8 cellular contexts compared by ENCODE assay signal in genomic region chr20:38321959-38322598, GRCh38. TPM values are rescaled to one million over a fixed set of nuclear protein-coding genes. Genes with fewer than 3 reads are reported as not detected.
DNase-seq lines count a peak whose midpoint lies in the region; ATAC-seq and TF ChIP-seq lines count a peak whose summit lies in the region.

No MANE protein-coding gene starts in this region.

- H3K36me3 Mint-ChIP-seq in nephron progenitor cell (ENCODE audit: low read depth): no peaks in the 10 kb centered on the region

- H3K4me3 Mint-ChIP-seq in nephron progenitor cell: no peak overlapping the region

- H3K9me3 Mint-ChIP-seq in nephron progenitor cell: no peaks in the 10 kb centered on the region

- H3K4me3 ChIP-seq in epithelial cell of esophagus (ENCODE audit: low read length): no peak overlapping the region

- H3K27me3 Mint-ChIP-seq in nephron progenitor cell (ENCODE audit: low read depth, poor library complexity): peaks cover 78% of the 10 kb centered on the region

- no peak for ATAC-seq in HG03521 (IDR thresholded peaks at IDR 0.05; ENCODE audit: unreplicated experiment)
- no peak for ATAC-seq in HG03045 (IDR thresholded peaks at IDR 0.05; ENCODE audit: unreplicated experiment)

- DNase-seq in ACHN (peak; percentile 41), GM13977 (ENCODE audit: low spot score) (no peak), epithelial cell of esophagus (ENCODE audit: low read depth) (peak; percentile 70), nephron progenitor cell (peak; percentile 50)
- no peak for DNase-seq in activated CD4-positive, alpha-beta T cell treated with anti-CD3 and anti-CD28 coated beads, Interleukin-2, amount 50 U/mL, for 1 hour

- in situ Hi-C loops in ACHN (cut with HindIII; ENCODE audit: low pct_ligation_motif_present, low pct_unique_long_range_greater_than_20kb, low sequenced_read_pairs) (no loop called here), GM13977 (cut with MboI; ENCODE audit: low pct_unique_long_range_greater_than_20kb, low sequenced_read_pairs, unreplicated experiment) (no loop called here)

- H3K4me1 Mint-ChIP-seq in nephron progenitor cell: no peaks in the 10 kb centered on the region

- H3K27ac Mint-ChIP-seq in nephron progenitor cell: no peak overlapping the region

- TF ChIP-seq CTCF in GM13977 (IDR thresholded peaks at IDR 0.05; ENCODE audit: extremely low read depth, insufficient read depth, missing control alignments): peak; percentile 43
- peak; percentile 79 for TF ChIP-seq CTCF in epithelial cell of esophagus (IDR thresholded peaks at IDR 0.05; ENCODE audit: insufficient read depth, low read depth, low read length, missing control alignments)
- peak; percentile 69 for TF ChIP-seq CTCF in nephron progenitor cell (IDR thresholded peaks at IDR 0.05)

TF ChIP-seq in PFSK-1, 5 proteins besides CTCF, POLR2A, EP300 and RAD21:
- TF ChIP-seq TAF1 (IDR thresholded peaks at IDR 0.05; ENCODE audit: borderline replicate concordance, insufficient read depth, low read length) (no peak), POLR2AphosphoS5 (IDR thresholded peaks at IDR 0.05; ENCODE audit: low read depth, low read length) (peak; percentile 68)

RNA-seq across cellular contexts. Expression of gene BPI, which starts 18.1 kb away (rescaled TPM):
- 3.3 TPM for polyA plus RNA-seq in PFSK-1 (2012; ENCODE audit: insufficient read length, low read depth)

RNA-seq across cellular contexts. Expression of gene LBP, which starts 24.2 kb away (rescaled TPM):
- not detected for polyA plus RNA-seq in PFSK-1 (2012; ENCODE audit: insufficient read length, low read depth)

Comparison
In these comparisons a context has a peak if more than half of its experiments do, and no peak if none do; other contexts are left out.
1. DNase-seq: peak in ACHN (single experiment), epithelial cell of esophagus (single experiment) and nephron progenitor cell (single experiment); none in GM13977 (single experiment) and activated CD4-positive, alpha-beta T cell treated with anti-CD3 and anti-CD28 coated beads, Interleukin-2, amount 50 U/mL, for 1 hour (single experiment).
2. Peak in every context shown above with its lines, with median percentiles within 50 percentile points of each other: CTCF ChIP-seq.